ENCODE assay signal across 16 cellular contexts in genomic region chr17:40338058-40338457, GRCh38. TPM values are rescaled to one million over a fixed set of nuclear protein-coding genes. Genes with fewer than 3 reads are reported as not detected.
DNase-seq lines count a peak whose midpoint lies in the region; ATAC-seq and TF ChIP-seq lines count a peak whose summit lies in the region.
"Had no signal": no experiment of that assay in that cellular context is flagged by ENCODE, and none has a peak within 500 bp of the region (broad histone marks: within the 10 kb centered on the region; RNA-seq: fewer than 3 reads in every experiment).

No MANE protein-coding gene starts in this region.

- H3F3A ChIP-seq in SK-N-SH (replicated peaks; ENCODE audit: insufficient read depth) = peaks cover 19% of the 10 kb centered on the region

- H3K9me3 ChIP-seq in esophagus muscularis mucosa (no peaks in the 10 kb centered on the region), thymus (ENCODE audit: control insufficient read depth) (no peaks in the 10 kb centered on the region), SK-N-SH (no peaks in the 10 kb centered on the region)
- H3K9me3 ChIP-seq: colonic mucosa, prostate gland had no signal

- ATAC-seq in activated T-cell treated with anti-CD3 and anti-CD28 coated beads, Interleukin-2, amount 50 U/mL, for 72 hours (replicated peaks in 1 of 2) = no peak

- intact Hi-C loops in esophagus muscularis mucosa (cut with DNase I) = no loop called here

- peaks cover 57% of the 10 kb centered on the region for H4K20me1 ChIP-seq in SK-N-SH (ENCODE audit: insufficient read depth)

- TF ChIP-seq EP300 in esophagus muscularis mucosa (IDR thresholded peaks at IDR 0.05) = no peak
- no peak for TF ChIP-seq EP300 in SK-N-SH (IDR thresholded peaks at IDR 0.05; ENCODE audit: borderline replicate concordance in 1 of 2, low read depth in 1 of 2, low read length in 1 of 2)

- H3K4me3 Mint-ChIP-seq in activated T-cell treated with anti-CD3 and anti-CD28 coated beads, Interleukin-2, amount 50 U/mL, for 72 hours = peak overlapping the region in 1 of 2 donors; percentile 50
- peak overlapping the region; percentile 56 for H3K4me3 Mint-ChIP-seq in T-helper 2 cell treated with Interferon-gamma antibody and Interleukin-4, amounts not matched to agents 5 μg/mL and 100 μg/mL, for 36 hours

- no peak for TF ChIP-seq POLR2A in esophagus muscularis mucosa (IDR thresholded peaks at IDR 0.05; ENCODE audit: low read depth)

- POLR2A ChIA-PET in SK-N-SH (lab: Yijun Ruan, JAX) = no interaction called here

- H3K4me1 Mint-ChIP-seq in activated T-cell treated with anti-CD3 and anti-CD28 coated beads, Interleukin-2, amount 50 U/mL, for 72 hours (ENCODE audit: low read depth) = peaks cover 57% of the 10 kb centered on the region
- H3K4me1 Mint-ChIP-seq in T-helper 2 cell treated with Interferon-gamma antibody and Interleukin-4, amounts not matched to agents 5 μg/mL and 100 μg/mL, for 36 hours (ENCODE audit: low read depth) = peaks cover 60% of the 10 kb centered on the region

- H3K4me1 ChIP-seq in esophagus muscularis mucosa (peaks cover 65 to 87% (median 84%) of the 10 kb centered on the region in 4 donors), thymus (ENCODE audit: control insufficient read depth, insufficient read depth, low read length) (peaks cover 23% of the 10 kb centered on the region), SK-N-SH (ENCODE audit: control insufficient read depth in 1 of 2, insufficient read depth in 2 of 2, low read depth in 1 of 2, low read length in 1 of 2) (peaks cover 17 to 60% of the 10 kb centered on the region in 2 experiments; a peak in 3 of 4 replicates)

- WGBS in esophagus muscularis mucosa = 72% methylated on average over 4 of the region's 5 CpGs
- WGBS in thymus = 83% methylated on average over 5 of the region's 5 CpGs
- WGBS in SK-N-SH (ENCODE audit: low lambda C conversion rate) = 95% methylated on average over 4 of the region's 5 CpGs

- no peaks in the 10 kb centered on the region for H3K9me2 ChIP-seq in SK-N-SH

- no peak overlapping the region for H3K9ac ChIP-seq in SK-N-SH

- H3K36me3 ChIP-seq in esophagus muscularis mucosa (peaks cover 0 to 6% (median 0%) of the 10 kb centered on the region in 4 donors), thymus (ENCODE audit: control insufficient read depth, insufficient read depth) (no peaks in the 10 kb centered on the region), SK-N-SH (replicated peaks in 1 of 2; ENCODE audit: control insufficient read depth in 1 of 2, insufficient read depth in 2 of 2, low read length in 1 of 2) (peaks cover 18% of the 10 kb centered on the region in 2 experiments)
- H3K36me3 ChIP-seq: colonic mucosa, prostate gland had no signal

- H3K27me3 ChIP-seq in esophagus muscularis mucosa (no peaks in the 10 kb centered on the region), thymus (ENCODE audit: control insufficient read depth, insufficient read depth) (peaks cover 12% of the 10 kb centered on the region), SK-N-SH (ENCODE audit: insufficient read depth) (no peaks in the 10 kb centered on the region)
- H3K27me3 ChIP-seq: colonic mucosa had no signal

- no peak for TF ChIP-seq RAD21 in SK-N-SH (IDR thresholded peaks at IDR 0.05; ENCODE audit: low read length)

- H3K27me3 Mint-ChIP-seq in activated T-cell treated with anti-CD3 and anti-CD28 coated beads, Interleukin-2, amount 50 U/mL, for 72 hours (ENCODE audit: low read depth) = no peaks in the 10 kb centered on the region
- H3K27me3 Mint-ChIP-seq in T-helper 2 cell treated with Interferon-gamma antibody and Interleukin-4, amounts not matched to agents 5 μg/mL and 100 μg/mL, for 36 hours (ENCODE audit: low read depth) = no peaks in the 10 kb centered on the region

- H3K27ac Mint-ChIP-seq in activated T-cell treated with anti-CD3 and anti-CD28 coated beads, Interleukin-2, amount 50 U/mL, for 72 hours = peak overlapping the region; percentile 73
- peak overlapping the region; percentile 62 for H3K27ac Mint-ChIP-seq in T-helper 2 cell treated with Interferon-gamma antibody and Interleukin-4, amounts not matched to agents 5 μg/mL and 100 μg/mL, for 36 hours

- peaks cover 95% of the 10 kb centered on the region for H3K79me2 ChIP-seq in SK-N-SH (ENCODE audit: insufficient read depth)

- CTCF ChIA-PET in SK-N-SH (lab: Yijun Ruan, JAX) = interaction anchor here (16.5 to 57.6 kb wide), 2 partner anchors 12 to 33 kb away, joined by 171 to 1706 read pairs; partner anchors contain the start of genes CDC6 and RARA

- H3K4me2 ChIP-seq in SK-N-SH = no peak overlapping the region

- H2AFZ ChIP-seq in SK-N-SH (ENCODE audit: low read depth) = no peak overlapping the region

- no peaks in the 10 kb centered on the region for H3K9me3 Mint-ChIP-seq in activated T-cell treated with anti-CD3 and anti-CD28 coated beads, Interleukin-2, amount 50 U/mL, for 72 hours
- no peaks in the 10 kb centered on the region for H3K9me3 Mint-ChIP-seq in T-helper 2 cell treated with Interferon-gamma antibody and Interleukin-4, amounts not matched to agents 5 μg/mL and 100 μg/mL, for 36 hours

- no peak for DNase-seq in activated T-cell treated with anti-CD3 and anti-CD28 coated beads, Interleukin-2, amount 50 U/mL, for 72 hours
- DNase-seq in activated T-cell treated with anti-CD3 and anti-CD28 coated beads, Interleukin-2, amount 50 U/mL, for 48 hours = no peak
- no peak for DNase-seq in T-helper 2 cell treated with Interferon-gamma antibody and Interleukin-4, amounts not matched to agents 5 μg/mL and 100 μg/mL, for 36 hours (ENCODE audit: low spot score)
- DNase-seq in esophagus muscularis mucosa (ENCODE audit: extremely low spot score) (no peak), SK-N-SH (no peak), NCI-H524 treated with DMSO at 0.1 percent for 48 hours (lab: John Stamatoyannopoulos, UW) (no peak), cerebellum (ENCODE audit: low spot score) (no peak)
- DNase-seq: activated effector memory CD4-positive, alpha-beta T cell treated with Interleukin-2 at 50 U/mL for 16 hours; colonic mucosa; NCI-H2029; stimulated activated CD4-positive, alpha-beta T cell treated with anti-CD3 and anti-CD28 coated beads, Interleukin-4, amount 100 ng/mL, for 24 hours had no signal

- H3K4me3 ChIP-seq in esophagus muscularis mucosa (no peak overlapping the region), thymus (ENCODE audit: low read length) (no peak overlapping the region), SK-N-SH (ENCODE audit: low read depth in 2 of 2, low read length in 1 of 2) (no peak overlapping the region)
- H3K4me3 ChIP-seq: colonic mucosa, prostate gland had no signal

- peaks cover 0 to 9% of the 10 kb centered on the region in 2 donors for H3K36me3 Mint-ChIP-seq in activated T-cell treated with anti-CD3 and anti-CD28 coated beads, Interleukin-2, amount 50 U/mL, for 72 hours (ENCODE audit: insufficient read depth in 2 of 2)
- peaks cover 57% of the 10 kb centered on the region for H3K36me3 Mint-ChIP-seq in T-helper 2 cell treated with Interferon-gamma antibody and Interleukin-4, amounts not matched to agents 5 μg/mL and 100 μg/mL, for 36 hours (ENCODE audit: low read depth)

- H3K27ac ChIP-seq in esophagus muscularis mucosa (replicated peaks in 1 of 4) (peak overlapping the region in 3 of 4 donors; percentile 29 to 51 (median 38)), thymus (ENCODE audit: low read depth) (peak overlapping the region; percentile 36), SK-N-SH (ENCODE audit: low read depth in 2 of 2, low read length in 1 of 2) (peak overlapping the region in 1 of 2 experiments; percentile 73; a peak in 1 of 4 replicates)
- H3K27ac ChIP-seq: colonic mucosa had no signal

- TF ChIP-seq CTCF in esophagus muscularis mucosa (IDR thresholded peaks at IDR 0.05) (no peak), SK-N-SH (IDR thresholded peaks at IDR 0.05) (no peak)

TF ChIP-seq in SK-N-SH, 30 proteins besides CTCF, POLR2A, EP300 and RAD21 (continues in another document):
- TF ChIP-seq USF2 (IDR thresholded peaks at IDR 0.05; ENCODE audit: borderline replicate concordance, low read depth, low read length) (no peak), YY1 (IDR thresholded peaks at IDR 0.05; ENCODE audit: low read depth) (no peak), TAF1 (IDR thresholded peaks at IDR 0.05; ENCODE audit: borderline replicate concordance, low read depth, low read length) (no peak), RFX5 (IDR thresholded peaks at IDR 0.05; ENCODE audit: low read length) (no peak), SMC3 (IDR thresholded peaks at IDR 0.05; ENCODE audit: low read depth, low read length) (no peak), ELF1 (IDR thresholded peaks at IDR 0.05) (no peak), FOSL2 (IDR thresholded peaks at IDR 0.05; ENCODE audit: borderline replicate concordance, low read depth) (no peak)

RNA-seq across cellular contexts. Expression of gene GJD3, which starts 26.5 kb away (rescaled TPM):
- not detected for total RNA-seq in activated T-cell treated with anti-CD3 and anti-CD28 coated beads, Interleukin-2, amount 50 U/mL, for 72 hours
- total RNA-seq in esophagus muscularis mucosa (under 1 TPM in 2 of 4 donors, not detected in 2; 0.40 to 0.50 TPM), cerebellum (0.45 TPM)
- polyA plus RNA-seq in thymus (0.34 TPM), SK-N-SH (2012; rRNA removed) (not detected in 2 replicates)
- not detected in 2 replicates for polyA plus RNA-seq in SK-N-SH (2012; cell fraction: cytosol; rRNA removed)
- polyA plus RNA-seq in SK-N-SH (2012; cell fraction: nucleus; rRNA removed) = not detected in 2 replicates
- total RNA-seq: frontal cortex; G401; T-helper 2 cell treated with Interferon-gamma antibody and Interleukin-4, amounts not matched to agents 100 ng/mL and 5 ng/mL, for 36 hours had no signal

RNA-seq across cellular contexts. Expression of gene RARA, which starts 29.1 kb away (rescaled TPM):
- 10 to 100 TPM; 33.4 to 45.2 TPM for total RNA-seq in activated T-cell treated with anti-CD3 and anti-CD28 coated beads, Interleukin-2, amount 50 U/mL, for 72 hours
- total RNA-seq in esophagus muscularis mucosa (10 to 100 TPM; 26.2 to 53.5 (median 52.2) TPM), cerebellum (4.9 TPM)
- polyA plus RNA-seq in thymus (17.1 TPM), SK-N-SH (2012; rRNA removed) (8.9 and 13.3 TPM in 2 replicates)
- polyA plus RNA-seq in SK-N-SH (2012; cell fraction: cytosol; rRNA removed) = 6.9 and 9.6 TPM in 2 replicates
- polyA plus RNA-seq in SK-N-SH (2012; cell fraction: nucleus; rRNA removed) = 13.2 and 15.0 TPM in 2 replicates

RNA-seq across cellular contexts. Expression of gene CDC6, which starts 50.4 kb away (rescaled TPM):
- 10 to 100 TPM; 86.2 to 92.6 TPM for total RNA-seq in activated T-cell treated with anti-CD3 and anti-CD28 coated beads, Interleukin-2, amount 50 U/mL, for 72 hours
- total RNA-seq in esophagus muscularis mucosa (under 1 TPM; 0.32 to 0.83 (median 0.44) TPM), cerebellum (8.5 TPM)
- polyA plus RNA-seq in thymus (1.3 TPM), SK-N-SH (2012; rRNA removed) (12.7 and 12.8 TPM in 2 replicates)
- 15.2 and 16.8 TPM in 2 replicates for polyA plus RNA-seq in SK-N-SH (2012; cell fraction: cytosol; rRNA removed)
- polyA plus RNA-seq in SK-N-SH (2012; cell fraction: nucleus; rRNA removed) = 8.3 and 11.7 TPM in 2 replicates
